Comparison of ENCODE assay signal across 12 cellular contexts in genomic region chr11:32823627-32824026, GRCh38. TPM values are rescaled to one million over a fixed set of nuclear protein-coding genes. Genes with fewer than 3 reads are reported as not detected.
"Had no signal": no experiment of that assay in that cellular context is flagged by ENCODE, and none has a peak within 500 bp of the region (broad histone marks: within the 10 kb centered on the region; RNA-seq: fewer than 3 reads in every experiment).

No MANE protein-coding gene starts in this region.

RNA-seq across cellular contexts. Expression of gene PRRG4, which starts 6.1 kb away (rescaled TPM):
- total RNA-seq: chondrocyte had no signal

RNA-seq across cellular contexts. Expression of gene CCDC73, which starts 29.2 kb away (rescaled TPM):
- total RNA-seq: activated CD4-positive, alpha-beta memory T cell treated with anti-CD3 and anti-CD28 coated beads for 36 hours; activated CD4-positive, alpha-beta T cell treated with anti-CD3 and anti-CD28 coated beads for 36 hours; activated CD4-positive, alpha-beta T cell treated with anti-CD3 and anti-CD28 coated beads, Interleukin-2, amount 10 ng/mL, durations not matched to agents 24 days and 14 days; activated CD8-positive, alpha-beta T cell treated with anti-CD3 and anti-CD28 coated beads, Interleukin-2, amount 10 ng/mL, durations not matched to agents 7 days and 5 days; activated naive CD4-positive, alpha-beta T cell treated with anti-CD3 and anti-CD28 coated beads for 36 hours; aorta; chondrocyte; dermis blood vessel endothelial cell; esophagus muscularis mucosa; foreskin keratinocyte; gastrocnemius medialis; heart left ventricle had no signal
- polyA plus RNA-seq: aorta, foreskin keratinocyte had no signal
